9 cellular contexts compared by ENCODE assay signal in the genomic region with DNA sequence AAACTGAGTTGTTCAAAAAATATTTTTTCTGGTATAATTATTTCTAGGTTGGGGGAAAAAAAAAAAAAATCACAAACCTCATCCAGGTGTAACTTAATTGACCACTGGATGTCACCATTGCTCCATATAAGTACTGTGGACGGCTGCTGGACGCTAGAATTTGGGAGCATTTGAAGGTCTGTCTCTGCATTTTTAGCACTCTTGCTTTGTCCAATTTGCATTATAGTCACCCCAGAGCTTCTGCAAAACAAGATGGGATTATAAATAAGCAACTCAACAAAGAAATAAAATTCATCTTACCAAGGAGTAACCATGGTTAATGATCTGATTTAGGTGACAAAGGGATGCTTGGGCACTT.
A peak's percentile ranks its signal among the peaks of the same experiment; 100 is the strongest.
DNase-seq lines count a peak whose midpoint lies in the region; ATAC-seq and TF ChIP-seq lines count a peak whose summit lies in the region.
"Had no signal": no experiment of that assay in that cellular context is flagged by ENCODE, and none has a peak within 500 bp of the region (broad histone marks: within the 10 kb centered on the region; RNA-seq: fewer than 3 reads in every experiment).

No MANE protein-coding gene starts in this region.

- peak overlapping the region in 23 of 59 donors; percentile 12 to 87 (median 66) for H3K27ac ChIP-seq in dorsolateral prefrontal cortex
- H3K27ac ChIP-seq in CD4-positive, alpha-beta T cell (ENCODE audit: low read depth, low read length) = no peak overlapping the region
- H3K27ac ChIP-seq: SJSA1 had no signal

- ATAC-seq in CD4-positive, alpha-beta T cell (ENCODE audit: poor library complexity) = no peak
- ATAC-seq in HG02885 (IDR thresholded peaks at IDR 0.05; ENCODE audit: poor library complexity, unreplicated experiment) = no peak
- ATAC-seq in GM21619 (IDR thresholded peaks at IDR 0.05; ENCODE audit: unreplicated experiment) = no peak

- no peaks in the 10 kb centered on the region for H3K9me3 Mint-ChIP-seq in CD4-positive, alpha-beta T cell

- H3K4me3 ChIP-seq in dorsolateral prefrontal cortex = peak overlapping the region in 4 of 59 donors; percentile 5 to 41 (median 10)
- H3K4me3 ChIP-seq: SJSA1 had no signal

- no peaks in the 10 kb centered on the region for H3K4me1 Mint-ChIP-seq in CD4-positive, alpha-beta T cell (ENCODE audit: low read depth)

- no peak overlapping the region for H3K27ac Mint-ChIP-seq in CD4-positive, alpha-beta T cell

- H3K9me3 ChIP-seq in CD4-positive, alpha-beta T cell (ENCODE audit: control insufficient read depth, low read length) = no peaks in the 10 kb centered on the region
- H3K9me3 ChIP-seq: SJSA1 had no signal

- DNase-seq in DMS79 treated with DMSO at 0.1 percent for 48 hours (lab: John Stamatoyannopoulos, UW) (peak; percentile 65), DMS79 (lab: John Stamatoyannopoulos, UW) (no peak), NCI-H2227 treated with DMSO at 0.1 percent for 48 hours (lab: John Stamatoyannopoulos, UW) (peak; percentile 62), dorsolateral prefrontal cortex (peak in 1 of 10 donors; percentile 48), pons (ENCODE audit: low spot score) (peak; percentile 53)
- no peak for DNase-seq in CD4-positive, alpha-beta T cell

- POLR2A ChIA-PET in CD4-positive, alpha-beta T cell (lab: Charles Lee) = no interaction called here

- CTCF ChIA-PET in CD4-positive, alpha-beta T cell (lab: Charles Lee) = no interaction called here

- no peak overlapping the region for H3K4me3 Mint-ChIP-seq in CD4-positive, alpha-beta T cell

- H3K27me3 ChIP-seq in dorsolateral prefrontal cortex = no peaks in the 10 kb centered on the region
- no peaks in the 10 kb centered on the region for H3K27me3 ChIP-seq in CD4-positive, alpha-beta T cell (ENCODE audit: control insufficient read depth, insufficient read depth, low read length)
- H3K27me3 ChIP-seq: SJSA1 had no signal

- H3K27me3 Mint-ChIP-seq in CD4-positive, alpha-beta T cell = no peaks in the 10 kb centered on the region

- peak in 55 of 56 donors; percentile 30 to 77 (median 59) for TF ChIP-seq CTCF in dorsolateral prefrontal cortex (IDR thresholded peaks at IDR 0.05 in 54 of 56, conservative IDR thresholded peaks at IDR 0.05 in 2 of 56; ENCODE audit: low read depth in 1 of 56, partially characterized antibody in 56 of 56)
- no peak for TF ChIP-seq CTCF in CD4-positive, alpha-beta T cell (IDR thresholded peaks at IDR 0.05)

- no peaks in the 10 kb centered on the region for H3K36me3 Mint-ChIP-seq in CD4-positive, alpha-beta T cell (ENCODE audit: low read depth)

- intact Hi-C loops in dorsolateral prefrontal cortex (cut with DNase I) = loop anchor here in 1 of 2 donors (10.0 kb wide), 2 partner anchors 61 to 1291 kb away; no protein-coding TSS in a partner anchor
- intact Hi-C loops in CD4-positive, alpha-beta T cell (cut with DNase I, micrococcal nuclease) = no loop called here

Comparison
In these comparisons a context has a peak if more than half of its experiments do, and no peak if none do; other contexts are left out.
1. DNase-seq: peak in DMS79 treated with DMSO at 0.1 percent for 48 hours (single experiment), NCI-H2227 treated with DMSO at 0.1 percent for 48 hours (single experiment) and pons (single experiment); none in DMS79 (single experiment) and CD4-positive, alpha-beta T cell (0 of 10).